In genomic region chr4:174646326-174646725, GRCh38 we compare ENCODE assay signal across 31 cellular contexts.
"Had no signal": no experiment of that assay in that cellular context is flagged by ENCODE, and none has a peak within 500 bp of the region (broad histone marks: within the 10 kb centered on the region; RNA-seq: fewer than 3 reads in every experiment).

No MANE protein-coding gene starts in this region.

- H3K36me3 Mint-ChIP-seq: naive thymus-derived CD8-positive, alpha-beta T cell; natural killer cell treated with Interleukin-12 subunit alpha and Interleukin-12 subunit beta and Interleukin-15 and Interleukin-18, amount 100 ng/mL, for 72 hours; stimulated activated effector memory CD8-positive, alpha-beta T cell treated with anti-CD3 and anti-CD28 coated beads, Interleukin-12 subunit alpha, Interleukin-12 subunit beta, amount 100 ng/mL, for 72 hours; type B pancreatic cell had no signal

- ATAC-seq: naive thymus-derived CD8-positive, alpha-beta T cell; natural killer cell treated with Interleukin-12 subunit alpha and Interleukin-12 subunit beta and Interleukin-15 and Interleukin-18, amount 100 ng/mL, for 72 hours; psoas muscle; right cardiac atrium; right lobe of liver; stimulated activated effector memory CD8-positive, alpha-beta T cell treated with anti-CD3 and anti-CD28 coated beads, Interleukin-12 subunit alpha, Interleukin-12 subunit beta, amount 100 ng/mL, for 72 hours; stimulated activated naive CD8-positive, alpha-beta T cell treated with anti-CD3 and anti-CD28 coated beads, Interleukin-15, amount 100 ng/mL, for 72 hours; stimulated activated naive CD8-positive, alpha-beta T cell treated with anti-CD3 and anti-CD28 coated beads, Interleukin-15, Interleukin-2, amounts not matched to agents 100 U/mL and 50 U/mL, for 24 hours; upper lobe of right lung had no signal

- H3K9ac ChIP-seq: parathyroid adenoma had no signal

- H3K4me1 ChIP-seq: parathyroid adenoma, psoas muscle, right lobe of liver, sigmoid colon, suprapubic skin, testis, tibial artery, transverse colon, upper lobe of right lung, uterus had no signal

- H3K9me3 ChIP-seq: neutrophil, ovary, psoas muscle, right lobe of liver, sigmoid colon, suprapubic skin, testis, tibial artery, transverse colon, upper lobe of right lung, uterus had no signal

- H3K27me3 ChIP-seq: ovary, right lobe of liver, sigmoid colon, suprapubic skin, testis, tibial artery, transverse colon, upper lobe of right lung, uterus had no signal

- H3K27me3 Mint-ChIP-seq: natural killer cell treated with Interleukin-12 subunit alpha and Interleukin-12 subunit beta and Interleukin-15 and Interleukin-18, amount 100 ng/mL, for 72 hours; progenitor cell of endocrine pancreas; stimulated activated naive CD8-positive, alpha-beta T cell treated with anti-CD3 and anti-CD28 coated beads, Interleukin-15, amount 100 ng/mL, for 72 hours; type B pancreatic cell had no signal

- H3K4me1 Mint-ChIP-seq: naive thymus-derived CD8-positive, alpha-beta T cell; nephron progenitor cell; stimulated activated effector memory CD8-positive, alpha-beta T cell treated with anti-CD3 and anti-CD28 coated beads, Interleukin-12 subunit alpha, Interleukin-12 subunit beta, amount 100 ng/mL, for 72 hours; stimulated activated naive CD8-positive, alpha-beta T cell treated with anti-CD3 and anti-CD28 coated beads, Interleukin-15, amount 100 ng/mL, for 72 hours had no signal

- H3K79me2 ChIP-seq: parathyroid adenoma had no signal

- H3K4me3 Mint-ChIP-seq: naive thymus-derived CD8-positive, alpha-beta T cell; natural killer cell treated with Interleukin-12 subunit alpha and Interleukin-12 subunit beta and Interleukin-15 and Interleukin-18, amount 100 ng/mL, for 72 hours; nephron progenitor cell; neural crest cell; stimulated activated effector memory CD8-positive, alpha-beta T cell treated with anti-CD3 and anti-CD28 coated beads, Interleukin-12 subunit alpha, Interleukin-12 subunit beta, amount 100 ng/mL, for 72 hours; stimulated activated naive CD8-positive, alpha-beta T cell treated with anti-CD3 and anti-CD28 coated beads, Interleukin-15, amount 100 ng/mL, for 72 hours; type B pancreatic cell had no signal

- H3K27ac ChIP-seq: neutrophil, ovary, parathyroid adenoma, psoas muscle, right lobe of liver, sigmoid colon, suprapubic skin, testis, tibial artery, transverse colon, upper lobe of right lung, uterus had no signal

- H3K9me3 Mint-ChIP-seq: naive thymus-derived CD8-positive, alpha-beta T cell; natural killer cell treated with Interleukin-12 subunit alpha and Interleukin-12 subunit beta and Interleukin-15 and Interleukin-18, amount 100 ng/mL, for 72 hours; nephron progenitor cell; neural crest cell; stimulated activated effector memory CD8-positive, alpha-beta T cell treated with anti-CD3 and anti-CD28 coated beads, Interleukin-12 subunit alpha, Interleukin-12 subunit beta, amount 100 ng/mL, for 72 hours; stimulated activated naive CD8-positive, alpha-beta T cell treated with anti-CD3 and anti-CD28 coated beads, Interleukin-15, amount 100 ng/mL, for 72 hours; type B pancreatic cell had no signal

- H3K36me3 ChIP-seq: neutrophil, ovary, right lobe of liver, sigmoid colon, suprapubic skin, tibial artery, transverse colon, upper lobe of right lung, uterus had no signal

- H3K27ac Mint-ChIP-seq: naive thymus-derived CD8-positive, alpha-beta T cell; natural killer cell treated with Interleukin-12 subunit alpha and Interleukin-12 subunit beta and Interleukin-15 and Interleukin-18, amount 100 ng/mL, for 72 hours; nephron progenitor cell; progenitor cell of endocrine pancreas; stimulated activated effector memory CD8-positive, alpha-beta T cell treated with anti-CD3 and anti-CD28 coated beads, Interleukin-12 subunit alpha, Interleukin-12 subunit beta, amount 100 ng/mL, for 72 hours; stimulated activated naive CD8-positive, alpha-beta T cell treated with anti-CD3 and anti-CD28 coated beads, Interleukin-15, amount 100 ng/mL, for 72 hours; type B pancreatic cell had no signal

- DNase-seq: naive thymus-derived CD8-positive, alpha-beta T cell; nephron progenitor cell; nucleus accumbens; ovary; posterior cingulate gyrus; psoas muscle; right cardiac atrium; right lobe of liver; sigmoid colon; small intestine; stimulated activated CD4-positive, alpha-beta T cell treated with anti-CD3 and anti-CD28 coated beads, Interleukin-15, amount 100 ng/mL, for 24 hours; stimulated activated CD4-positive, alpha-beta T cell treated with anti-CD3 and anti-CD28 coated beads, Interleukin-2, amount 100 ng/mL, for 24 hours; stimulated activated CD4-positive, alpha-beta T cell treated with anti-CD3 and anti-CD28 coated beads, Interleukin-2, amount 100 ng/mL, for 48 hours; stimulated activated CD4-positive, alpha-beta T cell treated with anti-CD3 and anti-CD28 coated beads, Interleukin-4, amount 100 ng/mL, for 24 hours; stimulated activated naive CD4-positive, alpha-beta T cell; stimulated activated naive CD8-positive, alpha-beta T cell treated with anti-CD3 and anti-CD28 coated beads, Interleukin-15, amount 100 ng/mL, for 72 hours; stimulated activated naive CD8-positive, alpha-beta T cell treated with anti-CD3 and anti-CD28 coated beads, Interleukin-15, Interleukin-2, amounts not matched to agents 100 U/mL and 50 U/mL, for 24 hours; substantia nigra; testis; tibial artery; transverse colon; upper lobe of right lung; uterus had no signal

- H2AFZ ChIP-seq: parathyroid adenoma had no signal

- H3K4me3 ChIP-seq: ovary, psoas muscle, right lobe of liver, sigmoid colon, suprapubic skin, testis, tibial artery, transverse colon, upper lobe of right lung, uterus had no signal
